ENCODE assay signal across 13 cellular contexts in genomic region chr20:20518263-20518662, GRCh38.
"Had no signal": no experiment of that assay in that cellular context is flagged by ENCODE, and none has a peak within 500 bp of the region (broad histone marks: within the 10 kb centered on the region; RNA-seq: fewer than 3 reads in every experiment).

No MANE protein-coding gene starts in this region.

- H3K27ac ChIP-seq: esophagus muscularis mucosa, neutrophil, tibial artery, uterus had no signal

- ATAC-seq: activated CD4-positive, CD25-positive, alpha-beta regulatory T cell treated with anti-CD3 and anti-CD28 coated beads, Interleukin-2, amount 50 U/mL, for 24 hours; activated CD8-positive, alpha-beta memory T cell treated with anti-CD3 and anti-CD28 coated beads, Interleukin-2, amount 10 ng/mL, durations not matched to agents 7 days and 5 days; naive thymus-derived CD4-positive, alpha-beta T cell had no signal

- H3K27me3 ChIP-seq: esophagus muscularis mucosa, neutrophil, tibial artery, uterus had no signal

- H3K4me1 ChIP-seq: esophagus muscularis mucosa, tibial artery, uterus had no signal

- H3K36me3 ChIP-seq: uterus had no signal

- H3K9me3 ChIP-seq: neutrophil, uterus had no signal

- H3K4me3 ChIP-seq: esophagus muscularis mucosa, tibial artery, uterus had no signal

- DNase-seq: activated CD4-positive, alpha-beta T cell treated with anti-CD3 and anti-CD28 coated beads, Interleukin-2, amount 50 U/mL, for 48 hours; activated CD8-positive, alpha-beta memory T cell treated with anti-CD3 and anti-CD28 coated beads, Interleukin-2, amount 10 ng/mL, durations not matched to agents 7 days and 5 days; activated gamma-delta T cell treated with Interleukin-2 at 50 U/mL for 16 hours; activated naive CD8-positive, alpha-beta T cell treated with anti-CD3 and anti-CD28 coated beads, Interleukin-2, amount 10 ng/mL, durations not matched to agents 7 days and 5 days; activated T-cell treated with anti-CD3 and anti-CD28 coated beads, Interleukin-2, amount 50 U/mL, for 48 hours; anterior cingulate cortex; naive thymus-derived CD4-positive, alpha-beta T cell; posterior cingulate gyrus; tibial artery; uterus had no signal
